ENCODE assay signal across 23 cellular contexts in the genomic region with DNA sequence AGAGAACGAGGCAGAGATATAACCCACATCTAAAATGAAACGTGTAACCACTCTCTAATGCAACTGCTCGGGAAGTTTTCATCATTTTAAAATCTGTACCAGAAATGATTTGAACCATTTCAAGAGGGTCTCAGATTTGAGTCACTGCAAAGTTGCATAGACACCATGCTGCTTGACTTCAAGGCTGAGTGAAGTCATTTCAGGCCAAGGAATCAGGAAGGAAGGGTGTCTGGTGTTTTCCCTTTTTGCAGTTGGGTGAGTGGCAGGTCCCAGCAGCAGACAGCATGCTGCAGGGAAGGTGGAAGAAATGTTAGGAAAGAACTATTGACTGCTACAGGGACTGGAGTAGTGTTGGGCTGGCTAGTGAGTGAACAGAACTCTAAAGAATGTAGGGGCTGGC. TPM values are rescaled to one million over a fixed set of nuclear protein-coding genes. Genes with fewer than 3 reads are reported as not detected.
A peak's percentile ranks its signal among the peaks of the same experiment; 100 is the strongest.
DNase-seq lines count a peak whose midpoint lies in the region; ATAC-seq lines count a peak whose summit lies in the region.
"Had no signal": no experiment of that assay in that cellular context is flagged by ENCODE, and none has a peak within 500 bp of the region (broad histone marks: within the 10 kb centered on the region; RNA-seq: fewer than 3 reads in every experiment).

No MANE protein-coding gene starts in this region.

- ATAC-seq in activated naive CD4-positive, alpha-beta T cell treated with anti-CD3 and anti-CD28 coated beads, Interleukin-2, amount 50 U/mL, for 72 hours: peak; percentile 86 to 92
- ATAC-seq in central memory CD8-positive, alpha-beta T cell (replicated peaks; ENCODE audit: extremely low read depth, poor library complexity, severe bottlenecking): no peak
- ATAC-seq in HG03520 (IDR thresholded peaks at IDR 0.05; ENCODE audit: unreplicated experiment): no peak
- ATAC-seq: CD8-positive, alpha-beta T cell; effector memory CD8-positive, alpha-beta T cell had no signal

- DNase-seq in activated naive CD4-positive, alpha-beta T cell treated with anti-CD3 and anti-CD28 coated beads, Interleukin-2, amount 50 U/mL, for 72 hours (ENCODE audit: low spot score in 2 of 2): no peak
- no peak for DNase-seq in activated naive CD4-positive, alpha-beta T cell treated with Interleukin-2 at 50 U/mL for 16 hours
- DNase-seq in Kasumi-1 (lab: John Stamatoyannopoulos, UW) (peak; percentile 54 to 71), substantia nigra (lab: John Stamatoyannopoulos, UW) (no peak), RPMI8226 (no peak), HPDE6-E6E7 (ENCODE audit: extremely low spot score) (no peak)
- DNase-seq in central memory CD8-positive, alpha-beta T cell (ENCODE audit: low spot score in 2 of 2): no peak
- DNase-seq: activated gamma-delta T cell; CD8-positive, alpha-beta T cell; effector memory CD8-positive, alpha-beta T cell; glutamatergic neuron; KG1; NCI-H2029 treated with DMSO at 0.1 percent for 48 hours; NCI-H524; SHP77 treated with DMSO at 0.1 percent for 48 hours; small intestine; stimulated activated CD4-positive, alpha-beta T cell treated with anti-CD3 and anti-CD28 coated beads, Interleukin-4, amount 100 ng/mL, for 4 hours; testis; WERI-Rb-1 had no signal

- H3K27ac ChIP-seq in substantia nigra (ENCODE audit: low read depth, low read length, poor library complexity, severe bottlenecking): peak overlapping the region; percentile 80
- H3K27ac ChIP-seq: ascending aorta, testis, WERI-Rb-1 had no signal

- H3K4me1 Mint-ChIP-seq in central memory CD8-positive, alpha-beta T cell: peaks cover 34% of the 10 kb centered on the region

- no peaks in the 10 kb centered on the region for H3K36me3 Mint-ChIP-seq in activated naive CD4-positive, alpha-beta T cell treated with anti-CD3 and anti-CD28 coated beads, Interleukin-2, amount 50 U/mL, for 72 hours
- H3K36me3 Mint-ChIP-seq in central memory CD8-positive, alpha-beta T cell (ENCODE audit: insufficient read depth): peaks cover 16% of the 10 kb centered on the region

- H3K9me3 Mint-ChIP-seq in activated naive CD4-positive, alpha-beta T cell treated with anti-CD3 and anti-CD28 coated beads, Interleukin-2, amount 50 U/mL, for 72 hours: no peaks in the 10 kb centered on the region
- H3K9me3 Mint-ChIP-seq in central memory CD8-positive, alpha-beta T cell: no peaks in the 10 kb centered on the region
- H3K9me3 Mint-ChIP-seq: CD8-positive, alpha-beta T cell; effector memory CD8-positive, alpha-beta T cell; neural crest cell; T-helper 1 cell treated with Interleukin-12 subunit alpha and Interleukin-12 subunit beta and Interleukin-4 antibody, amounts not matched to agents 30 μg/mL and 1 μg/mL, for 36 hours had no signal

- no peaks in the 10 kb centered on the region for H3K27me3 Mint-ChIP-seq in central memory CD8-positive, alpha-beta T cell
- H3K27me3 Mint-ChIP-seq: effector memory CD8-positive, alpha-beta T cell had no signal

- H3K27ac Mint-ChIP-seq in activated naive CD4-positive, alpha-beta T cell treated with anti-CD3 and anti-CD28 coated beads, Interleukin-2, amount 50 U/mL, for 72 hours: peak overlapping the region in 1 of 2 donors; percentile 81
- peak overlapping the region; percentile 71 for H3K27ac Mint-ChIP-seq in central memory CD8-positive, alpha-beta T cell (ENCODE audit: low read depth)
- H3K27ac Mint-ChIP-seq: CD8-positive, alpha-beta T cell had no signal

- no peak overlapping the region for H3K4me3 Mint-ChIP-seq in central memory CD8-positive, alpha-beta T cell
- H3K4me3 Mint-ChIP-seq: CD8-positive, alpha-beta T cell; effector memory CD8-positive, alpha-beta T cell; neural crest cell; T-helper 1 cell treated with Interleukin-12 subunit alpha and Interleukin-12 subunit beta and Interleukin-4 antibody, amounts not matched to agents 30 μg/mL and 1 μg/mL, for 36 hours had no signal

RNA-seq across cellular contexts. Expression of a gene that starts 16.5 kb away (rescaled TPM):
- total RNA-seq in activated naive CD4-positive, alpha-beta T cell treated with anti-CD3 and anti-CD28 coated beads, Interleukin-2, amount 50 U/mL, for 72 hours: 10 to 100 TPM; 19.1 to 19.3 TPM

RNA-seq across cellular contexts. Expression of a gene that starts 20.8 kb away (rescaled TPM):
- 1 to 10 TPM; 1.9 to 4.3 TPM for total RNA-seq in activated naive CD4-positive, alpha-beta T cell treated with anti-CD3 and anti-CD28 coated beads, Interleukin-2, amount 50 U/mL, for 72 hours

RNA-seq across cellular contexts. Expression of a gene that starts 42.6 kb away (rescaled TPM):
- 10 to 100 TPM; 37.0 to 66.7 TPM for total RNA-seq in activated naive CD4-positive, alpha-beta T cell treated with anti-CD3 and anti-CD28 coated beads, Interleukin-2, amount 50 U/mL, for 72 hours

Comparison
In these comparisons a context has a peak if more than half of its experiments do, and no peak if none do; other contexts are left out.
1. ATAC-seq: peak in activated naive CD4-positive, alpha-beta T cell treated with anti-CD3 and anti-CD28 coated beads, Interleukin-2, amount 50 U/mL, for 72 hours (2 of 2); none in central memory CD8-positive, alpha-beta T cell (single experiment) and HG03520 (single experiment).
2. DNase-seq: peak in Kasumi-1 (2 of 2); none in activated naive CD4-positive, alpha-beta T cell treated with anti-CD3 and anti-CD28 coated beads, Interleukin-2, amount 50 U/mL, for 72 hours (0 of 2), activated naive CD4-positive, alpha-beta T cell treated with Interleukin-2 at 50 U/mL for 16 hours (single experiment), central memory CD8-positive, alpha-beta T cell (0 of 2), substantia nigra (0 of 49), RPMI8226 (single experiment) and HPDE6-E6E7 (single experiment).